Comparison of ENCODE assay signal across 21 cellular contexts in genomic region chr2:116057538-116057937, GRCh38.
"Had no signal": no experiment of that assay in that cellular context is flagged by ENCODE, and none has a peak within 500 bp of the region (broad histone marks: within the 10 kb centered on the region; RNA-seq: fewer than 3 reads in every experiment).

No MANE protein-coding gene starts in this region.

- H3K9me3 Mint-ChIP-seq: type B pancreatic cell had no signal

- H3K27me3 Mint-ChIP-seq: activated CD4-positive, alpha-beta memory T cell treated with anti-CD3 and anti-CD28 coated beads for 36 hours; activated naive CD4-positive, alpha-beta T cell treated with anti-CD3 and anti-CD28 coated beads, Interleukin-2, amount 10 ng/mL, durations not matched to agents 7 days and 5 days; natural killer cell treated with Interleukin-12 subunit alpha and Interleukin-12 subunit beta and Interleukin-15 and Interleukin-18, amount 100 ng/mL, for 72 hours; type B pancreatic cell had no signal

- DNase-seq: activated CD4-positive, alpha-beta memory T cell treated with anti-CD3 and anti-CD28 coated beads for 36 hours; activated CD4-positive, alpha-beta T cell treated with anti-CD3 and anti-CD28 coated beads for 4 hours; activated CD4-positive, CD25-positive, alpha-beta regulatory T cell; activated effector memory CD4-positive, alpha-beta T cell treated with Interleukin-2 at 50 U/mL for 16 hours; activated naive CD4-positive, alpha-beta T cell treated with anti-CD3 and anti-CD28 coated beads, Interleukin-2, amount 10 ng/mL, durations not matched to agents 7 days and 5 days; activated T-cell treated with anti-CD3 and anti-CD28 coated beads, Interleukin-2, amount 50 U/mL, for 72 hours; amygdala; colonic mucosa; heart right ventricle; left cardiac atrium; ovary; psoas muscle; spleen; stimulated activated CD4-positive, alpha-beta T cell treated with anti-CD3 and anti-CD28 coated beads, Interleukin-4, amount 100 ng/mL, for 1 hour; stimulated activated naive CD4-positive, alpha-beta T cell treated with Interleukin-2 at 50 U/mL for 16 hours had no signal

- H3K4me1 ChIP-seq: colonic mucosa, heart right ventricle, psoas muscle, right atrium auricular region, spleen, vagina had no signal

- H3K27ac Mint-ChIP-seq: activated CD4-positive, alpha-beta memory T cell treated with anti-CD3 and anti-CD28 coated beads for 36 hours; activated naive CD4-positive, alpha-beta T cell treated with anti-CD3 and anti-CD28 coated beads, Interleukin-2, amount 10 ng/mL, durations not matched to agents 7 days and 5 days; activated T-cell treated with anti-CD3 and anti-CD28 coated beads, Interleukin-2, amount 50 U/mL, for 72 hours; natural killer cell treated with Interleukin-12 subunit alpha and Interleukin-12 subunit beta and Interleukin-15 and Interleukin-18, amount 100 ng/mL, for 72 hours; type B pancreatic cell had no signal

- H3K27ac ChIP-seq: colonic mucosa, heart right ventricle, neutrophil, ovary, psoas muscle, right atrium auricular region, spleen, thoracic aorta, vagina had no signal

- H3K36me3 ChIP-seq: colonic mucosa, heart right ventricle, neutrophil, ovary, right atrium auricular region, spleen, thoracic aorta, vagina had no signal

- H3K4me3 ChIP-seq: colonic mucosa, heart right ventricle, ovary, psoas muscle, right atrium auricular region, spleen, thoracic aorta, vagina had no signal

- H3K4me3 Mint-ChIP-seq: activated CD4-positive, alpha-beta memory T cell treated with anti-CD3 and anti-CD28 coated beads for 36 hours; activated naive CD4-positive, alpha-beta T cell treated with anti-CD3 and anti-CD28 coated beads, Interleukin-2, amount 10 ng/mL, durations not matched to agents 7 days and 5 days; activated T-cell treated with anti-CD3 and anti-CD28 coated beads, Interleukin-2, amount 50 U/mL, for 72 hours; natural killer cell treated with Interleukin-12 subunit alpha and Interleukin-12 subunit beta and Interleukin-15 and Interleukin-18, amount 100 ng/mL, for 72 hours; type B pancreatic cell had no signal

- H3K36me3 Mint-ChIP-seq: activated CD4-positive, alpha-beta memory T cell treated with anti-CD3 and anti-CD28 coated beads for 36 hours; activated naive CD4-positive, alpha-beta T cell treated with anti-CD3 and anti-CD28 coated beads, Interleukin-2, amount 10 ng/mL, durations not matched to agents 7 days and 5 days; type B pancreatic cell had no signal

- H3K4me1 Mint-ChIP-seq: activated naive CD4-positive, alpha-beta T cell treated with anti-CD3 and anti-CD28 coated beads, Interleukin-2, amount 10 ng/mL, durations not matched to agents 7 days and 5 days had no signal

- H3K27me3 ChIP-seq: colonic mucosa, heart right ventricle, neutrophil, ovary, right atrium auricular region, spleen, vagina had no signal

- ATAC-seq: activated T-cell treated with anti-CD3 and anti-CD28 coated beads, Interleukin-2, amount 50 U/mL, for 72 hours; heart right ventricle; left cardiac atrium; natural killer cell treated with Interleukin-12 subunit alpha and Interleukin-12 subunit beta and Interleukin-15 and Interleukin-18, amount 100 ng/mL, for 72 hours; psoas muscle had no signal
